ENCODE assay signal across 8 cellular contexts in genomic region chr10:73744690-73744994, GRCh38. TPM values are rescaled to one million over a fixed set of nuclear protein-coding genes. Genes with fewer than 3 reads are reported as not detected.
DNase-seq lines count a peak whose midpoint lies in the region; ATAC-seq and TF ChIP-seq lines count a peak whose summit lies in the region.

No MANE protein-coding gene starts in this region.

- H3K9me3 ChIP-seq in CD4-positive, alpha-beta memory T cell (ENCODE audit: control insufficient read depth in 1 of 2, low read length in 2 of 2): no peaks in the 10 kb centered on the region
- H3K9me3 ChIP-seq in mammary epithelial cell (replicated peaks; ENCODE audit: insufficient read depth, low read length): no peaks in the 10 kb centered on the region

- peak overlapping the region; percentile 95 for H3K9ac ChIP-seq in mammary epithelial cell (ENCODE audit: insufficient read depth, low read length)

- TF ChIP-seq CTCF in mammary epithelial cell (conservative IDR thresholded peaks at IDR 0.05 in 1 of 2, IDR thresholded peaks at IDR 0.05 in 1 of 2; ENCODE audit: extremely low read depth in 1 of 2, insufficient read depth in 1 of 2, low read depth in 1 of 2, low read length in 2 of 2): no peak

- dilution Hi-C loops in mammary epithelial cell (cut with HindIII; ENCODE audit: low sequenced_read_pairs): no loop called here

- 0% methylated on average over 9 of the region's 9 CpGs for WGBS in mammary epithelial cell (ENCODE audit: low coverage, missing lambda C conversion rate)

- peaks cover 9% of the 10 kb centered on the region for H3K36me3 ChIP-seq in CD4-positive, alpha-beta memory T cell (ENCODE audit: insufficient read depth, low read length)
- H3K36me3 ChIP-seq in mammary epithelial cell (ENCODE audit: insufficient read depth, low read length): peaks cover 5% of the 10 kb centered on the region

- H3K36me3 Mint-ChIP-seq in CD4-positive, alpha-beta memory T cell: peaks cover 16 to 32% of the 10 kb centered on the region in 2 donors
- H3K36me3 Mint-ChIP-seq in T-helper 2 cell treated with Interferon-gamma antibody and Interleukin-4, amounts not matched to agents 5 μg/mL and 100 μg/mL, for 36 hours (ENCODE audit: low read depth): peaks cover 27% of the 10 kb centered on the region

- in situ Hi-C loops in mammary epithelial cell (cut with MboI; ENCODE audit: low sequenced_read_pairs in 2 of 2): no loop called here

- H3K27me3 Mint-ChIP-seq in CD4-positive, alpha-beta memory T cell: no peaks in the 10 kb centered on the region
- H3K27me3 Mint-ChIP-seq in T-helper 2 cell treated with Interferon-gamma antibody and Interleukin-4, amounts not matched to agents 5 μg/mL and 100 μg/mL, for 36 hours (ENCODE audit: low read depth): no peaks in the 10 kb centered on the region

- peaks cover 43% of the 10 kb centered on the region for H3K4me1 ChIP-seq in CD4-positive, alpha-beta memory T cell (ENCODE audit: insufficient read depth, low read length)
- peaks cover 6% of the 10 kb centered on the region for H3K4me1 ChIP-seq in mammary epithelial cell (ENCODE audit: insufficient read depth, low read length)

- H3K4me3 ChIP-seq in CD4-positive, alpha-beta memory T cell (ENCODE audit: low read length in 2 of 2): peak overlapping the region; percentile 95
- H3K4me3 ChIP-seq in mammary epithelial cell (replicated peaks in 1 of 3; ENCODE audit: insufficient read depth in 1 of 3, low read depth in 2 of 3, low read length in 3 of 3): peak overlapping the region; percentile 75 to 91 (median 83)

- POLR2A ChIA-PET in CD4-positive, alpha-beta memory T cell (lab: Charles Lee; ENCODE audit: partially characterized antibody): interaction anchor here (0.8 to 5.0 kb wide), 10 partner anchors 9 to 249 kb away, joined by 3 to 79 read pairs (median 12); partner anchors contain the start of genes CHCHD1, PPP3CB and ZSWIM8

- peaks cover 22 to 52% (median 37%) of the 10 kb centered on the region in 4 donors for H3K4me1 Mint-ChIP-seq in CD4-positive, alpha-beta memory T cell
- H3K4me1 Mint-ChIP-seq in T-helper 2 cell treated with Interferon-gamma antibody and Interleukin-4, amounts not matched to agents 5 μg/mL and 100 μg/mL, for 36 hours (ENCODE audit: low read depth): peaks cover 28% of the 10 kb centered on the region

- H3K4me3 Mint-ChIP-seq in CD4-positive, alpha-beta memory T cell: peak overlapping the region; percentile 99 to 100 (median 100)
- H3K4me3 Mint-ChIP-seq in T-helper 2 cell treated with Interferon-gamma antibody and Interleukin-4, amounts not matched to agents 5 μg/mL and 100 μg/mL, for 36 hours: peak overlapping the region; percentile 98

- CTCF ChIA-PET in CD4-positive, alpha-beta memory T cell (lab: Charles Lee; ENCODE audit: partially characterized antibody): interaction anchor here (0.8 to 3.7 kb wide), 3 partner anchors 14 to 24 kb away, joined by 3 to 23 read pairs (median 17); no protein-coding TSS in a partner anchor
- CTCF ChIA-PET in mammary epithelial cell (lab: Charles Lee; ENCODE audit: low non-redundant PET): no interaction called here

- peaks cover 0 to 2% (median 0%) of the 10 kb centered on the region in 8 donors for H3K9me3 Mint-ChIP-seq in CD4-positive, alpha-beta memory T cell
- no peaks in the 10 kb centered on the region for H3K9me3 Mint-ChIP-seq in T-helper 2 cell treated with Interferon-gamma antibody and Interleukin-4, amounts not matched to agents 5 μg/mL and 100 μg/mL, for 36 hours

- H3K4me2 ChIP-seq in mammary epithelial cell (ENCODE audit: insufficient read depth, low read depth, low read length): peak overlapping the region; percentile 71

- no peaks in the 10 kb centered on the region for H3K27me3 ChIP-seq in CD4-positive, alpha-beta memory T cell (ENCODE audit: insufficient read depth, low read length)
- H3K27me3 ChIP-seq in mammary epithelial cell (ENCODE audit: insufficient read depth, low read length): no peaks in the 10 kb centered on the region

- peak; percentile 22 for ATAC-seq in GM19452 (IDR thresholded peaks at IDR 0.05; ENCODE audit: unreplicated experiment)
- peak; percentile 13 for ATAC-seq in HG03521 (IDR thresholded peaks at IDR 0.05; ENCODE audit: unreplicated experiment)
- peak; percentile 55 for ATAC-seq in left colon

- no peaks in the 10 kb centered on the region for H4K20me1 ChIP-seq in mammary epithelial cell (ENCODE audit: insufficient read depth, low read length)

- peak overlapping the region; percentile 89 for H2AFZ ChIP-seq in mammary epithelial cell (ENCODE audit: low read depth, low read length)

- intact Hi-C loops in CD4-positive, alpha-beta memory T cell (cut with micrococcal nuclease): loop anchor here (1.0 kb wide), 5 partner anchors 14 to 118 kb away; partner anchors contain the start of genes NDST2 and ZSWIM8
- intact Hi-C loops in mammary epithelial cell (cut with micrococcal nuclease) (loop anchor here (1.0 to 2.0 kb wide), 4 partner anchors 18 to 66 kb away; partner anchors contain the start of genes NDST2 and ZSWIM8), left colon (cut with DNase I, micrococcal nuclease) (no loop called here)

- H3K27ac Mint-ChIP-seq in CD4-positive, alpha-beta memory T cell: peak overlapping the region; percentile 99 to 100 (median 100)
- peak overlapping the region; percentile 99 for H3K27ac Mint-ChIP-seq in T-helper 2 cell treated with Interferon-gamma antibody and Interleukin-4, amounts not matched to agents 5 μg/mL and 100 μg/mL, for 36 hours

- peaks cover 58% of the 10 kb centered on the region for H3K79me2 ChIP-seq in mammary epithelial cell (ENCODE audit: insufficient read depth, low read length)

- H3K27ac ChIP-seq in CD4-positive, alpha-beta memory T cell (ENCODE audit: low read depth, low read length): peak overlapping the region; percentile 97
- H3K27ac ChIP-seq in mammary epithelial cell (ENCODE audit: insufficient read depth, low read depth, low read length): peak overlapping the region; percentile 86

- peak in 1 of 5 donors; percentile 80 for DNase-seq in CD4-positive, alpha-beta memory T cell
- DNase-seq in T-helper 2 cell treated with Interferon-gamma antibody and Interleukin-4, amounts not matched to agents 5 μg/mL and 100 μg/mL, for 36 hours (ENCODE audit: low spot score): peak; percentile 59
- DNase-seq in mammary epithelial cell: peak; percentile 59
- peak; percentile 66 to 83 for DNase-seq in left colon
- peak; percentile 37 to 65 (median 44) for DNase-seq in stimulated activated CD4-positive, alpha-beta T cell treated with anti-CD3 and anti-CD28 coated beads, TNF-alpha, amount 100 ng/mL, for 48 hours (ENCODE audit: low read depth in 3 of 3)
- DNase-seq in NCI-H1048 (lab: John Stamatoyannopoulos, UW): no peak

- BruUV-seq in mammary epithelial cell (replicated peaks; lab: Mats Ljungman, UMichigan): TSS peak; percentile 67

RNA-seq across cellular contexts. Expression of gene SEC24C, which starts 0.5 kb away (rescaled TPM):
- 100 to 1,000 TPM; 126 to 127 TPM for total RNA-seq in CD4-positive, alpha-beta memory T cell
- 10 to 100 TPM; 32.5 to 68.6 TPM for polyA plus RNA-seq in CD4-positive, alpha-beta memory T cell
- total RNA-seq in mammary epithelial cell (10 to 100 TPM; 48.0 to 68.0 TPM), left colon (10 to 100 TPM; 65.1 to 75.5 TPM)
- polyA plus RNA-seq in mammary epithelial cell: 62.6 TPM
- 134 TPM for polyA minus RNA-seq in mammary epithelial cell

RNA-seq across cellular contexts. Expression of gene CHCHD1, which starts 37.2 kb away (rescaled TPM):
- 10 to 100 TPM; 21.8 to 24.0 TPM for total RNA-seq in CD4-positive, alpha-beta memory T cell
- 10 to 100 TPM; 33.1 to 56.0 TPM for polyA plus RNA-seq in CD4-positive, alpha-beta memory T cell
- 10 to 100 TPM; 11.7 to 24.7 TPM for total RNA-seq in mammary epithelial cell
- polyA plus RNA-seq in mammary epithelial cell: 36.9 TPM
- polyA minus RNA-seq in mammary epithelial cell: 10.5 TPM
- total RNA-seq in left colon: 10 to 100 TPM; 26.0 to 28.5 TPM

RNA-seq across cellular contexts. Expression of gene ZSWIM8, which starts 40.8 kb away (rescaled TPM):
- 100 to 1,000 TPM in 1 of 2 experiments, 10 to 100 TPM in 1; 93.3 to 100 TPM for total RNA-seq in CD4-positive, alpha-beta memory T cell
- polyA plus RNA-seq in CD4-positive, alpha-beta memory T cell: 10 to 100 TPM in 1 of 2 donors, 1 to 10 TPM in 1; 4.5 to 24.6 TPM
- total RNA-seq in mammary epithelial cell (10 to 100 TPM; 62.5 to 67.6 TPM), left colon (10 to 100 TPM; 60.4 to 67.1 TPM)
- polyA plus RNA-seq in mammary epithelial cell: 54.3 TPM
- 61.7 TPM for polyA minus RNA-seq in mammary epithelial cell

RNA-seq across cellular contexts. Expression of gene AGAP5, which starts 46.7 kb away (rescaled TPM):
- total RNA-seq in CD4-positive, alpha-beta memory T cell: 10 to 100 TPM; 13.6 to 15.3 TPM
- under 1 TPM in 1 of 2 donors, not detected in 1; 0.15 TPM for polyA plus RNA-seq in CD4-positive, alpha-beta memory T cell
- total RNA-seq in mammary epithelial cell: 1 to 10 TPM; 3.3 to 8.5 TPM
- 2.5 TPM for polyA plus RNA-seq in mammary epithelial cell
- not detected for polyA minus RNA-seq in mammary epithelial cell
- 1 to 10 TPM; 8.0 to 9.8 TPM for total RNA-seq in left colon

Comparison
In these comparisons a context has a peak if more than half of its experiments do, and no peak if none do; other contexts are left out.
1. intact Hi-C loops: an anchor here in CD4-positive, alpha-beta memory T cell (1.0 kb wide) and mammary epithelial cell (1.0 to 2.0 kb wide); none called in left colon.